Comparison of ENCODE assay signal across 14 cellular contexts in genomic region chr7:79786187-79786586, GRCh38.
"Had no signal": no experiment of that assay in that cellular context is flagged by ENCODE, and none has a peak within 500 bp of the region (broad histone marks: within the 10 kb centered on the region; RNA-seq: fewer than 3 reads in every experiment).

No MANE protein-coding gene starts in this region.

- H3K4me1 Mint-ChIP-seq: activated naive CD8-positive, alpha-beta T cell treated with anti-CD3 and anti-CD28 coated beads, Interleukin-2, amount 50 U/mL, for 24 hours; endodermal cell; naive thymus-derived CD4-positive, alpha-beta T cell; stimulated activated memory B cell treated with anti-CD40 and anti-IgM and Interleukin-4, amounts not matched to agents 10 μg/mL and 1 μg/mL and 100 μg/mL, for 72 hours had no signal

- H3K4me3 ChIP-seq: cardiac muscle cell, dorsolateral prefrontal cortex, heart left ventricle, pancreas had no signal

- H3K27ac Mint-ChIP-seq: activated naive CD4-positive, alpha-beta T cell treated with anti-CD3 and anti-CD28 coated beads for 36 hours; activated naive CD8-positive, alpha-beta T cell treated with anti-CD3 and anti-CD28 coated beads, Interleukin-2, amount 50 U/mL, for 24 hours; activated T-helper 2 cell treated with anti-CD3 and anti-CD28 coated beads, Interferon-gamma antibody, Interleukin-2, Interleukin-4, amounts not matched to agents 10 μg/mL and 5 μg/mL and 100 μg/mL, durations not matched to agents 14 hours and 24 hours and 36 hours; endodermal cell; naive thymus-derived CD4-positive, alpha-beta T cell; stimulated activated memory B cell treated with anti-CD40 and anti-IgM and Interleukin-4, amounts not matched to agents 10 μg/mL and 1 μg/mL and 100 μg/mL, for 72 hours had no signal

- H3K4me3 Mint-ChIP-seq: activated naive CD4-positive, alpha-beta T cell treated with anti-CD3 and anti-CD28 coated beads for 36 hours; activated naive CD8-positive, alpha-beta T cell treated with anti-CD3 and anti-CD28 coated beads, Interleukin-2, amount 50 U/mL, for 24 hours; endodermal cell; naive thymus-derived CD4-positive, alpha-beta T cell; stimulated activated memory B cell treated with anti-CD40 and anti-IgM and Interleukin-4, amounts not matched to agents 10 μg/mL and 1 μg/mL and 100 μg/mL, for 72 hours had no signal

- H3K27me3 Mint-ChIP-seq: activated naive CD8-positive, alpha-beta T cell treated with anti-CD3 and anti-CD28 coated beads, Interleukin-2, amount 50 U/mL, for 24 hours; naive thymus-derived CD4-positive, alpha-beta T cell; stimulated activated memory B cell treated with anti-CD40 and anti-IgM and Interleukin-4, amounts not matched to agents 10 μg/mL and 1 μg/mL and 100 μg/mL, for 72 hours had no signal

- ATAC-seq: activated naive CD8-positive, alpha-beta T cell treated with anti-CD3 and anti-CD28 coated beads, Interleukin-2, amount 50 U/mL, for 24 hours; heart left ventricle; left cardiac atrium; naive thymus-derived CD4-positive, alpha-beta T cell; pancreas; stimulated activated memory B cell treated with anti-CD40 and anti-IgM and Interleukin-4, amounts not matched to agents 10 μg/mL and 1 μg/mL and 100 μg/mL, for 72 hours had no signal

- FAIRE-seq: frontal cortex, pancreas had no signal

- H3K27me3 ChIP-seq: cardiac muscle cell, dorsolateral prefrontal cortex, heart left ventricle, pancreas had no signal

- H3K36me3 Mint-ChIP-seq: naive thymus-derived CD4-positive, alpha-beta T cell; stimulated activated memory B cell treated with anti-CD40 and anti-IgM and Interleukin-4, amounts not matched to agents 10 μg/mL and 1 μg/mL and 100 μg/mL, for 72 hours had no signal

- H3K27ac ChIP-seq: cardiac muscle cell, dorsolateral prefrontal cortex, heart left ventricle, pancreas had no signal

- H3K4me1 ChIP-seq: heart left ventricle, pancreas had no signal

- H3K9me3 Mint-ChIP-seq: activated naive CD4-positive, alpha-beta T cell treated with anti-CD3 and anti-CD28 coated beads for 36 hours; activated naive CD8-positive, alpha-beta T cell treated with anti-CD3 and anti-CD28 coated beads, Interleukin-2, amount 50 U/mL, for 24 hours; activated T-helper 2 cell treated with anti-CD3 and anti-CD28 coated beads, Interferon-gamma antibody, Interleukin-2, Interleukin-4, amounts not matched to agents 10 μg/mL and 5 μg/mL and 100 μg/mL, durations not matched to agents 14 hours and 24 hours and 36 hours; endodermal cell had no signal

- H3K36me3 ChIP-seq: cardiac muscle cell, heart left ventricle, pancreas had no signal

- H3K9me3 ChIP-seq: pancreas had no signal

- DNase-seq: activated CD4-positive, CD25-positive, alpha-beta regulatory T cell treated with anti-CD3 and anti-CD28 coated beads, Interleukin-2, amount 50 U/mL, for 72 hours; activated naive CD4-positive, alpha-beta T cell treated with anti-CD3 and anti-CD28 coated beads for 36 hours; activated naive CD8-positive, alpha-beta T cell treated with anti-CD3 and anti-CD28 coated beads, Interleukin-2, amount 50 U/mL, for 24 hours; activated T-cell treated with anti-CD3 and anti-CD28 coated beads, Interleukin-2, amount 50 U/mL, for 1 hour; dorsolateral prefrontal cortex; endodermal cell; heart left ventricle; left cardiac atrium; naive thymus-derived CD4-positive, alpha-beta T cell; pancreas had no signal
